10 cellular contexts compared by ENCODE assay signal in genomic region chr7:142714375-142714774, GRCh38. TPM values are rescaled to one million over a fixed set of nuclear protein-coding genes. Genes with fewer than 3 reads are reported as not detected.
DNase-seq lines count a peak whose midpoint lies in the region; ATAC-seq and TF ChIP-seq lines count a peak whose summit lies in the region.
"Had no signal": no experiment of that assay in that cellular context is flagged by ENCODE, and none has a peak within 500 bp of the region (broad histone marks: within the 10 kb centered on the region; RNA-seq: fewer than 3 reads in every experiment).

No MANE protein-coding gene starts in this region.

- WGBS in sigmoid colon, 2 donors, result 37 to 67% methylated on average over 2 of the region's 2 CpGs

- no peaks in the 10 kb centered on the region for H3K36me3 Mint-ChIP-seq in CD8-positive, alpha-beta memory T cell
- H3K36me3 Mint-ChIP-seq in T-helper 17 cell (ENCODE audit: low read depth), result no peaks in the 10 kb centered on the region

- intact Hi-C loops in sigmoid colon (cut with DNase I), result no loop called here
- intact Hi-C loops in left colon (cut with DNase I, micrococcal nuclease), result no loop called here

- no peaks in the 10 kb centered on the region for H3K36me3 ChIP-seq in CD8-positive, alpha-beta memory T cell (ENCODE audit: insufficient read depth, low read length)
- no peaks in the 10 kb centered on the region for H3K36me3 ChIP-seq in sigmoid colon

- H3K4me3 ChIP-seq in CD8-positive, alpha-beta memory T cell (ENCODE audit: low read length), result no peak overlapping the region
- no peak overlapping the region for H3K4me3 ChIP-seq in sigmoid colon

- peak; percentile 62 for ATAC-seq in GM21737 (IDR thresholded peaks at IDR 0.05; ENCODE audit: unreplicated experiment)
- ATAC-seq in T-helper 17 cell, result peak; percentile 72
- no peak for ATAC-seq in SK-N-SH treated with all-trans-retinoic acid at 6 μM for 48 hours
- no peak for ATAC-seq in left colon

- no peak for TF ChIP-seq POLR2A in sigmoid colon (IDR thresholded peaks at IDR 0.05)

- no peaks in the 10 kb centered on the region for H3K9me3 Mint-ChIP-seq in CD8-positive, alpha-beta memory T cell

- POLR2A ChIA-PET in CD8-positive, alpha-beta memory T cell (lab: Charles Lee), result interaction anchor here (0.7 to 2.6 kb wide), 5 partner anchors 75 to 96 kb away, joined by 3 to 14 read pairs (median 3); no protein-coding TSS in a partner anchor

- CTCF ChIA-PET in CD8-positive, alpha-beta memory T cell (lab: Charles Lee), result interaction anchor here (0.6 to 5.4 kb wide), 8 partner anchors 14 to 96 kb away, joined by 3 to 32 read pairs (median 3); no protein-coding TSS in a partner anchor

- peaks cover 53% of the 10 kb centered on the region for H3K4me1 ChIP-seq in CD8-positive, alpha-beta memory T cell (ENCODE audit: insufficient read depth, low read length)
- H3K4me1 ChIP-seq in sigmoid colon, result no peaks in the 10 kb centered on the region

- H3K27me3 ChIP-seq in CD8-positive, alpha-beta memory T cell (ENCODE audit: insufficient read depth, low read length, poor library complexity, severe bottlenecking), result no peaks in the 10 kb centered on the region
- H3K27me3 ChIP-seq in sigmoid colon, result peaks cover 0 to 6% (median 0%) of the 10 kb centered on the region in 3 donors

- H3K4me1 Mint-ChIP-seq in CD8-positive, alpha-beta memory T cell, result peaks cover 66 to 93% (median 91%) of the 10 kb centered on the region in 3 donors
- H3K4me1 Mint-ChIP-seq in T-helper 17 cell, result peaks cover 33% of the 10 kb centered on the region

- no peaks in the 10 kb centered on the region for H3K27me3 Mint-ChIP-seq in CD8-positive, alpha-beta memory T cell
- H3K27me3 Mint-ChIP-seq in T-helper 17 cell, result no peaks in the 10 kb centered on the region

- peak overlapping the region; percentile 62 to 79 (median 65) for H3K4me3 Mint-ChIP-seq in CD8-positive, alpha-beta memory T cell
- H3K4me3 Mint-ChIP-seq in T-helper 17 cell, result peak overlapping the region; percentile 19

- no peaks in the 10 kb centered on the region for H3K9me3 ChIP-seq in CD8-positive, alpha-beta memory T cell (ENCODE audit: low read length)
- H3K9me3 ChIP-seq in T-helper 17 cell (ENCODE audit: control insufficient read depth, low read length, poor library complexity, severe bottlenecking), result no peaks in the 10 kb centered on the region
- H3K9me3 ChIP-seq in sigmoid colon, result no peaks in the 10 kb centered on the region

- DNase-seq in CD8-positive, alpha-beta memory T cell, result peak in 3 of 5 donors; percentile 42 to 58 (median 57)
- DNase-seq in T-helper 17 cell (peak in 1 of 3 donors; percentile 25), cerebellum (ENCODE audit: low spot score) (no peak), sigmoid colon (no peak), left colon (no peak)
- DNase-seq in effector CD4-positive, alpha-beta T cell, result peak; percentile 21

- H3K27ac ChIP-seq in CD8-positive, alpha-beta memory T cell (ENCODE audit: low read depth, low read length), result no peak overlapping the region
- H3K27ac ChIP-seq in sigmoid colon, result no peak overlapping the region

- TF ChIP-seq CTCF in sigmoid colon (IDR thresholded peaks at IDR 0.05), result no peak

- TF ChIP-seq EP300 in sigmoid colon (IDR thresholded peaks at IDR 0.05), result no peak

- peak overlapping the region in 7 of 8 donors; percentile 61 to 93 (median 86) for H3K27ac Mint-ChIP-seq in CD8-positive, alpha-beta memory T cell
- H3K27ac Mint-ChIP-seq in T-helper 17 cell, result peak overlapping the region; percentile 71

TF ChIP-seq in SK-N-SH treated with all-trans-retinoic acid at 6 μM for 48 hours, 23 proteins besides CTCF, POLR2A, EP300 and RAD21:
- TF ChIP-seq TCF4 (CRISPR knock-in tag; IDR thresholded peaks at IDR 0.05; ENCODE audit: borderline replicate concordance) (no peak), ZC3H10 (CRISPR knock-in tag; IDR thresholded peaks at IDR 0.05) (no peak), SNAI2 (CRISPR knock-in tag; IDR thresholded peaks at IDR 0.05) (no peak), ARNTL (CRISPR knock-in tag; IDR thresholded peaks at IDR 0.05; ENCODE audit: borderline replicate concordance, low read depth) (no peak), OSR1 (CRISPR knock-in tag; IDR thresholded peaks at IDR 0.05) (no peak), BACH2 (CRISPR knock-in tag; IDR thresholded peaks at IDR 0.05; ENCODE audit: borderline replicate concordance) (no peak), ISL1 (CRISPR knock-in tag; IDR thresholded peaks at IDR 0.05) (no peak), CSRNP3 (CRISPR knock-in tag; IDR thresholded peaks at IDR 0.05) (no peak), ZNF8 (CRISPR knock-in tag; IDR thresholded peaks at IDR 0.05) (no peak), ZFP30 (CRISPR knock-in tag; IDR thresholded peaks at IDR 0.05) (no peak)
- TF ChIP-seq, protein P1, sequence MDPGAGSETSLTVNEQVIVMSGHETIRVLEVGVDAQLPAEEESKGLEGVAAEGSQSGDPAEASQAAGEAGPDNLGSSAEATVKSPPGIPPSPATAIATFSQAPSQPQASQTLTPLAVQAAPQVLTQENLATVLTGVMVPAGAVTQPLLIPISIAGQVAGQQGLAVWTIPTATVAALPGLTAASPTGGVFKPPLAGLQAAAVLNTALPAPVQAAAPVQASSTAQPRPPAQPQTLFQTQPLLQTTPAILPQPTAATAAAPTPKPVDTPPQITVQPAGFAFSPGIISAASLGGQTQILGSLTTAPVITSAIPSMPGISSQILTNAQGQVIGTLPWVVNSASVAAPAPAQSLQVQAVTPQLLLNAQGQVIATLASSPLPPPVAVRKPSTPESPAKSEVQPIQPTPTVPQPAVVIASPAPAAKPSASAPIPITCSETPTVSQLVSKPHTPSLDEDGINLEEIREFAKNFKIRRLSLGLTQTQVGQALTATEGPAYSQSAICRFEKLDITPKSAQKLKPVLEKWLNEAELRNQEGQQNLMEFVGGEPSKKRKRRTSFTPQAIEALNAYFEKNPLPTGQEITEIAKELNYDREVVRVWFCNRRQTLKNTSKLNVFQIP (CRISPR knock-in tag; IDR thresholded peaks at IDR 0.05; ENCODE audit: borderline replicate concordance, low read depth), result no peak
- TF ChIP-seq, protein P2, sequence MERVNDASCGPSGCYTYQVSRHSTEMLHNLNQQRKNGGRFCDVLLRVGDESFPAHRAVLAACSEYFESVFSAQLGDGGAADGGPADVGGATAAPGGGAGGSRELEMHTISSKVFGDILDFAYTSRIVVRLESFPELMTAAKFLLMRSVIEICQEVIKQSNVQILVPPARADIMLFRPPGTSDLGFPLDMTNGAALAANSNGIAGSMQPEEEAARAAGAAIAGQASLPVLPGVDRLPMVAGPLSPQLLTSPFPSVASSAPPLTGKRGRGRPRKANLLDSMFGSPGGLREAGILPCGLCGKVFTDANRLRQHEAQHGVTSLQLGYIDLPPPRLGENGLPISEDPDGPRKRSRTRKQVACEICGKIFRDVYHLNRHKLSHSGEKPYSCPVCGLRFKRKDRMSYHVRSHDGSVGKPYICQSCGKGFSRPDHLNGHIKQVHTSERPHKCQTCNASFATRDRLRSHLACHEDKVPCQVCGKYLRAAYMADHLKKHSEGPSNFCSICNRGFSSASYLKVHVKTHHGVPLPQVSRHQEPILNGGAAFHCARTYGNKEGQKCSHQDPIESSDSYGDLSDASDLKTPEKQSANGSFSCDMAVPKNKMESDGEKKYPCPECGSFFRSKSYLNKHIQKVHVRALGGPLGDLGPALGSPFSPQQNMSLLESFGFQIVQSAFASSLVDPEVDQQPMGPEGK (CRISPR knock-in tag; IDR thresholded peaks at IDR 0.05; ENCODE audit: borderline replicate concordance), result no peak

RNA-seq across cellular contexts. Expression of gene PRSS1, which starts 34.9 kb away (rescaled TPM):
- total RNA-seq in CD8-positive, alpha-beta memory T cell, result not detected
- not detected for polyA plus RNA-seq in CD8-positive, alpha-beta memory T cell
- total RNA-seq in T-helper 17 cell (not detected), cerebellum (not detected), sigmoid colon (not detected), left colon (1 to 10 TPM in 1 of 2 donors, not detected in 1; 4.0 TPM)
- 10 to 100 TPM in 1 of 3 donors, 1 to 10 TPM in 1, under 1 TPM in 1; 0.67 to 25.8 (median 1.8) TPM for polyA plus RNA-seq in sigmoid colon
- total RNA-seq: astrocyte, fibroblast of lung had no signal
- polyA plus RNA-seq: fibroblast of lung had no signal

RNA-seq across cellular contexts. Expression of gene PRSS2, which starts 56.4 kb away (rescaled TPM):
- total RNA-seq in CD8-positive, alpha-beta memory T cell, result not detected
- not detected for polyA plus RNA-seq in CD8-positive, alpha-beta memory T cell
- total RNA-seq in T-helper 17 cell (not detected), cerebellum (not detected), sigmoid colon (not detected), left colon (1 to 10 TPM in 1 of 2 donors, not detected in 1; 4.0 TPM)
- 10 to 100 TPM in 1 of 3 donors, 1 to 10 TPM in 2; 1.4 to 30.0 (median 3.0) TPM for polyA plus RNA-seq in sigmoid colon
- total RNA-seq: astrocyte, fibroblast of lung had no signal
- polyA plus RNA-seq: fibroblast of lung had no signal

Comparison
In these comparisons a context has a peak if more than half of its experiments do, and no peak if none do; other contexts are left out.
1. DNase-seq: peak in CD8-positive, alpha-beta memory T cell (3 of 5) and effector CD4-positive, alpha-beta T cell (single experiment); none in cerebellum (single experiment), sigmoid colon (single experiment) and left colon (0 of 2).
2. ATAC-seq: peak in GM21737 (single experiment) and T-helper 17 cell (single experiment); none in SK-N-SH treated with all-trans-retinoic acid at 6 μM for 48 hours (single experiment) and left colon (single experiment).